Comparison of ENCODE assay signal across 19 cellular contexts in genomic region chr16:11736903-11737302, GRCh38. TPM values are rescaled to one million over a fixed set of nuclear protein-coding genes. Genes with fewer than 3 reads are reported as not detected.
DNase-seq lines count a peak whose midpoint lies in the region; ATAC-seq and TF ChIP-seq lines count a peak whose summit lies in the region.
"Had no signal": no experiment of that assay in that cellular context is flagged by ENCODE, and none has a peak within 500 bp of the region (broad histone marks: within the 10 kb centered on the region; RNA-seq: fewer than 3 reads in every experiment).

No MANE protein-coding gene starts in this region.

- peaks cover 33% of the 10 kb centered on the region for H3K36me3 Mint-ChIP-seq in chondrocyte (ENCODE audit: low read depth)
- peaks cover 85% of the 10 kb centered on the region for H3K36me3 Mint-ChIP-seq in stimulated activated effector memory CD8-positive, alpha-beta T cell treated with anti-CD3 and anti-CD28 coated beads, Interleukin-12 subunit alpha, Interleukin-12 subunit beta, amount 100 ng/mL, for 72 hours

- TF ChIP-seq CTCF in HEK293 (tag by site-specific recombination; IDR thresholded peaks at IDR 0.05) = no peak
- TF ChIP-seq CTCF in chondrocyte (IDR thresholded peaks at IDR 0.05) = no peak

- DNase-seq in NCI-H82 treated with DMSO at 0.1 percent for 48 hours (lab: John Stamatoyannopoulos, UW; ENCODE audit: unreplicated experiment) (peak; percentile 89), chondrocyte (ENCODE audit: low spot score) (no peak), LoVo (ENCODE audit: low spot score) (no peak), head of caudate nucleus (no peak)
- no peak for DNase-seq in stimulated activated effector memory CD8-positive, alpha-beta T cell treated with anti-CD3 and anti-CD28 coated beads, Interleukin-12 subunit alpha, Interleukin-12 subunit beta, amount 100 ng/mL, for 72 hours (ENCODE audit: low spot score in 2 of 2)
- DNase-seq: BE2C; CD8-positive, alpha-beta memory T cell; DND-41; GDM1; NCI-H1436 treated with DMSO at 0.1 percent for 48 hours; NCI-H226; NCI-H526 treated with DMSO at 0.1 percent for 48 hours; PC-3 had no signal

- POLR2A ChIA-PET in HEK293 (lab: Yijun Ruan, JAX) = no interaction called here

- H3K27me3 Mint-ChIP-seq in chondrocyte (ENCODE audit: low read depth) = no peaks in the 10 kb centered on the region
- H3K27me3 Mint-ChIP-seq: CD8-positive, alpha-beta memory T cell; IgD-negative memory B cell had no signal

- H3K4me3 ChIP-seq in HEK293 (ENCODE audit: low read depth, low read length) = no peak overlapping the region
- H3K4me3 ChIP-seq: HAP-1, SJSA1 had no signal

- no peak overlapping the region for H3K27ac ChIP-seq in HEK293 (ENCODE audit: extremely low read depth, low read depth, low read length)
- H3K27ac ChIP-seq: SJSA1 had no signal

- peaks cover 59% of the 10 kb centered on the region for H3K4me1 Mint-ChIP-seq in chondrocyte (ENCODE audit: low read depth)
- H3K4me1 Mint-ChIP-seq in stimulated activated effector memory CD8-positive, alpha-beta T cell treated with anti-CD3 and anti-CD28 coated beads, Interleukin-12 subunit alpha, Interleukin-12 subunit beta, amount 100 ng/mL, for 72 hours = peaks cover 65% of the 10 kb centered on the region

- H3K9me3 ChIP-seq in HEK293 (ENCODE audit: control insufficient read depth, insufficient read depth, low read depth, low read length) = no peaks in the 10 kb centered on the region
- H3K9me3 ChIP-seq: BE2C, HAP-1, SJSA1 had no signal

- peak overlapping the region; percentile 27 for H3K27ac Mint-ChIP-seq in chondrocyte (ENCODE audit: unreplicated experiment)
- H3K27ac Mint-ChIP-seq in stimulated activated effector memory CD8-positive, alpha-beta T cell treated with anti-CD3 and anti-CD28 coated beads, Interleukin-12 subunit alpha, Interleukin-12 subunit beta, amount 100 ng/mL, for 72 hours = peak overlapping the region; percentile 48

- H3K4me3 Mint-ChIP-seq in chondrocyte (ENCODE audit: unreplicated experiment) = no peak overlapping the region
- H3K4me3 Mint-ChIP-seq in stimulated activated effector memory CD8-positive, alpha-beta T cell treated with anti-CD3 and anti-CD28 coated beads, Interleukin-12 subunit alpha, Interleukin-12 subunit beta, amount 100 ng/mL, for 72 hours = no peak overlapping the region

- peaks cover 16 to 43% of the 10 kb centered on the region in 2 experiments for H3K36me3 ChIP-seq in HEK293 (ENCODE audit: control insufficient read depth in 2 of 2, insufficient read depth in 1 of 2, low read length in 2 of 2)

- H3K4me1 ChIP-seq in HEK293 (ENCODE audit: control insufficient read depth, insufficient read depth, low read length) = peaks cover 9% of the 10 kb centered on the region
- H3K4me1 ChIP-seq: BE2C had no signal

- CTCF ChIA-PET in HEK293 (lab: Yijun Ruan, JAX) = interaction anchor here (1.3 kb wide), 1 partner anchor 331 kb away, joined by 3 read pairs; no protein-coding TSS in a partner anchor

- intact Hi-C loops in head of caudate nucleus (cut with DNase I) = loop anchor here (10.0 kb wide), 1 partner anchor 62 kb away; no protein-coding TSS in a partner anchor

- ATAC-seq in stimulated activated effector memory CD8-positive, alpha-beta T cell treated with anti-CD3 and anti-CD28 coated beads, Interleukin-12 subunit alpha, Interleukin-12 subunit beta, amount 100 ng/mL, for 72 hours = no peak
- ATAC-seq in HG02798 (IDR thresholded peaks at IDR 0.05; ENCODE audit: poor library complexity, unreplicated experiment) (no peak), GM19397 (IDR thresholded peaks at IDR 0.05; ENCODE audit: unreplicated experiment) (no peak)
- ATAC-seq: PC-3 had no signal

- no peaks in the 10 kb centered on the region for H3K9me3 Mint-ChIP-seq in chondrocyte (ENCODE audit: low read depth)
- H3K9me3 Mint-ChIP-seq in stimulated activated effector memory CD8-positive, alpha-beta T cell treated with anti-CD3 and anti-CD28 coated beads, Interleukin-12 subunit alpha, Interleukin-12 subunit beta, amount 100 ng/mL, for 72 hours = no peaks in the 10 kb centered on the region
- H3K9me3 Mint-ChIP-seq: CD8-positive, alpha-beta memory T cell; IgD-negative memory B cell had no signal

TF ChIP-seq in HEK293, 187 proteins besides CTCF, POLR2A, EP300 and RAD21 (continues in another document):
- TF ChIP-seq FEZF1 (tag by site-specific recombination; IDR thresholded peaks at IDR 0.05) (peak; percentile 30; the same call in 1 of the 2 replicates), ZNF792 (tag by site-specific recombination; IDR thresholded peaks at IDR 0.05) (no peak), ZNF629 (tag by site-specific recombination; IDR thresholded peaks at IDR 0.05) (peak; percentile 51; the same call in 1 of the 2 replicates), INSM2 (tag by site-specific recombination; IDR thresholded peaks at IDR 0.05) (0 out of 2 replicates have a peak, but pooled peaks have one; percentile 33), OSR2 (tag by site-specific recombination; IDR thresholded peaks at IDR 0.05) (0 out of 2 replicates have a peak, but pooled peaks have one; percentile 16), ZBTB8A (tag by site-specific recombination; IDR thresholded peaks at IDR 0.05) (no peak), SP7 (tag by site-specific recombination; IDR thresholded peaks at IDR 0.05) (no peak), ZBTB21 (tag by site-specific recombination; IDR thresholded peaks at IDR 0.05) (no peak), ZNF488 (tag by site-specific recombination; IDR thresholded peaks at IDR 0.05) (no peak), ZNF670 (tag by site-specific recombination; IDR thresholded peaks at IDR 0.05; ENCODE audit: low read depth) (no peak), ZNF658 (tag by site-specific recombination; IDR thresholded peaks at IDR 0.05) (no peak), ZNF394 (tag by site-specific recombination; IDR thresholded peaks at IDR 0.05; ENCODE audit: borderline replicate concordance) (no peak), TSHZ1 (tag by site-specific recombination; IDR thresholded peaks at IDR 0.05; ENCODE audit: borderline replicate concordance) (peak; percentile 46; the same call in 1 of the 2 replicates), PRDM1 (tag by site-specific recombination; IDR thresholded peaks at IDR 0.05) (0 out of 2 replicates have a peak, but pooled peaks have one; percentile 22), ZXDB (tag by site-specific recombination; IDR thresholded peaks at IDR 0.05) (peak; percentile 62; the same call in 1 of the 2 replicates)

RNA-seq across cellular contexts. Expression of gene TXNDC11, which starts 5.8 kb away (rescaled TPM):
- total RNA-seq in chondrocyte = 34.9 to 53.1 TPM (median 39.7 TPM) in 3 replicates
